40 cellular contexts compared by ENCODE assay signal in genomic region chrX:54449929-54450328, GRCh38.
"Had no signal": no experiment of that assay in that cellular context is flagged by ENCODE, and none has a peak within 500 bp of the region (broad histone marks: within the 10 kb centered on the region; RNA-seq: fewer than 3 reads in every experiment).

No MANE protein-coding gene starts in this region.

- H3K9me3 ChIP-seq: adrenal gland, ascending aorta, body of pancreas, breast epithelium had no signal

- H3K4me1 ChIP-seq: adrenal gland, ascending aorta, body of pancreas, breast epithelium had no signal

- DNase-seq: activated effector memory CD4-positive, alpha-beta T cell treated with anti-CD3 and anti-CD28 coated beads, Interleukin-2, amount 50 U/mL, for 16 hours; activated effector memory CD4-positive, alpha-beta T cell treated with Interleukin-2 at 50 U/mL for 16 hours; activated gamma-delta T cell; activated gamma-delta T cell treated with Interleukin-2 at 50 U/mL for 16 hours; activated naive CD4-positive, alpha-beta T cell; activated naive CD4-positive, alpha-beta T cell treated with anti-CD3 and anti-CD28 coated beads for 36 hours; activated naive CD4-positive, alpha-beta T cell treated with anti-CD3 and anti-CD28 coated beads, Interleukin-2, amount 10 ng/mL, durations not matched to agents 7 days and 5 days; activated naive CD4-positive, alpha-beta T cell treated with anti-CD3 and anti-CD28 coated beads, Interleukin-2, amount 50 U/mL, for 16 hours; activated naive CD4-positive, alpha-beta T cell treated with Interleukin-2 at 50 U/mL for 16 hours; activated naive CD8-positive, alpha-beta T cell treated with anti-CD3 and anti-CD28 coated beads for 36 hours; activated naive CD8-positive, alpha-beta T cell treated with anti-CD3 and anti-CD28 coated beads, Interleukin-2, amount 10 ng/mL, durations not matched to agents 7 days and 5 days; activated naive CD8-positive, alpha-beta T cell treated with anti-CD3 and anti-CD28 coated beads, Interleukin-2, amount 50 U/mL, for 24 hours; activated T-cell treated with anti-CD3 and anti-CD28 coated beads, Interleukin-2, amount 50 U/mL, for 1 hour; activated T-cell treated with anti-CD3 and anti-CD28 coated beads, Interleukin-2, amount 50 U/mL, for 24 hours; activated T-cell treated with anti-CD3 and anti-CD28 coated beads, Interleukin-2, amount 50 U/mL, for 4 hours; activated T-cell treated with anti-CD3 and anti-CD28 coated beads, Interleukin-2, amount 50 U/mL, for 48 hours; activated T-cell treated with anti-CD3 and anti-CD28 coated beads, Interleukin-2, amount 50 U/mL, for 72 hours; adrenal gland; amniotic stem cell; amygdala; anterior cingulate cortex; aorta; body of pancreas; brain microvascular endothelial cell; caudate nucleus; central memory CD4-positive, alpha-beta T cell; cerebellar nuclear complex had no signal

- H3K36me3 ChIP-seq: adrenal gland, brain microvascular endothelial cell, breast epithelium had no signal

- H3K4me3 ChIP-seq: adrenal gland, ascending aorta, body of pancreas, breast epithelium, cardiac muscle cell had no signal

- H3K27me3 ChIP-seq: adrenal gland, ascending aorta, body of pancreas, brain microvascular endothelial cell, cardiac muscle cell had no signal

- H3K36me3 Mint-ChIP-seq: activated naive CD4-positive, alpha-beta T cell treated with anti-CD3 and anti-CD28 coated beads, Interleukin-2, amount 50 U/mL, for 72 hours; activated naive CD8-positive, alpha-beta T cell; activated naive CD8-positive, alpha-beta T cell treated with anti-CD3 and anti-CD28 coated beads, Interleukin-2, amount 10 ng/mL, durations not matched to agents 7 days and 5 days had no signal

- H3K27ac Mint-ChIP-seq: activated naive CD4-positive, alpha-beta T cell treated with anti-CD3 and anti-CD28 coated beads for 36 hours; activated naive CD4-positive, alpha-beta T cell treated with anti-CD3 and anti-CD28 coated beads, Interleukin-2, amount 10 ng/mL, durations not matched to agents 7 days and 5 days; activated naive CD4-positive, alpha-beta T cell treated with anti-CD3 and anti-CD28 coated beads, Interleukin-2, amount 50 U/mL, for 24 hours; activated naive CD4-positive, alpha-beta T cell treated with anti-CD3 and anti-CD28 coated beads, Interleukin-2, amount 50 U/mL, for 72 hours; activated naive CD8-positive, alpha-beta T cell; activated naive CD8-positive, alpha-beta T cell treated with anti-CD3 and anti-CD28 coated beads for 36 hours; activated naive CD8-positive, alpha-beta T cell treated with anti-CD3 and anti-CD28 coated beads, Interleukin-2, amount 10 ng/mL, durations not matched to agents 7 days and 5 days; activated naive CD8-positive, alpha-beta T cell treated with anti-CD3 and anti-CD28 coated beads, Interleukin-2, amount 50 U/mL, for 24 hours; activated T-cell treated with anti-CD3 and anti-CD28 coated beads, Interleukin-2, amount 50 U/mL, for 24 hours; activated T-cell treated with anti-CD3 and anti-CD28 coated beads, Interleukin-2, amount 50 U/mL, for 72 hours; activated T-helper 1 cell treated with anti-CD3 and anti-CD28 coated beads, Interleukin-12 subunit alpha, Interleukin-12 subunit beta, Interleukin-2, Interleukin-4 antibody, amounts not matched to agents 30 ng/mL and 10 ng/mL and 1 ng/mL, durations not matched to agents 14 hours and 24 hours and 36 hours; activated T-helper 17 cell treated with anti-CD3 and anti-CD28 coated beads, Interleukin-2, amount 50 U/mL, for 72 hours; activated T-helper 2 cell treated with anti-CD3 and anti-CD28 coated beads, Interferon-gamma antibody, Interleukin-2, Interleukin-4, amounts not matched to agents 10 μg/mL and 5 μg/mL and 100 μg/mL, durations not matched to agents 14 hours and 24 hours and 36 hours; brain had no signal

- H3K9me3 Mint-ChIP-seq: activated naive CD4-positive, alpha-beta T cell treated with anti-CD3 and anti-CD28 coated beads for 36 hours; activated naive CD4-positive, alpha-beta T cell treated with anti-CD3 and anti-CD28 coated beads, Interleukin-2, amount 10 ng/mL, durations not matched to agents 7 days and 5 days; activated naive CD4-positive, alpha-beta T cell treated with anti-CD3 and anti-CD28 coated beads, Interleukin-2, amount 50 U/mL, for 24 hours; activated naive CD4-positive, alpha-beta T cell treated with anti-CD3 and anti-CD28 coated beads, Interleukin-2, amount 50 U/mL, for 72 hours; activated naive CD8-positive, alpha-beta T cell treated with anti-CD3 and anti-CD28 coated beads for 36 hours; activated naive CD8-positive, alpha-beta T cell treated with anti-CD3 and anti-CD28 coated beads, Interleukin-2, amount 10 ng/mL, durations not matched to agents 7 days and 5 days; activated naive CD8-positive, alpha-beta T cell treated with anti-CD3 and anti-CD28 coated beads, Interleukin-2, amount 50 U/mL, for 24 hours; activated T-cell treated with anti-CD3 and anti-CD28 coated beads, Interleukin-2, amount 50 U/mL, for 24 hours; activated T-cell treated with anti-CD3 and anti-CD28 coated beads, Interleukin-2, amount 50 U/mL, for 4 hours; activated T-cell treated with anti-CD3 and anti-CD28 coated beads, Interleukin-2, amount 50 U/mL, for 72 hours; activated T-helper 1 cell treated with anti-CD3 and anti-CD28 coated beads, Interleukin-12 subunit alpha, Interleukin-12 subunit beta, Interleukin-2, Interleukin-4 antibody, amounts not matched to agents 30 ng/mL and 10 ng/mL and 1 ng/mL, durations not matched to agents 14 hours and 24 hours and 36 hours; activated T-helper 17 cell treated with anti-CD3 and anti-CD28 coated beads, Interleukin-2, amount 50 U/mL, for 72 hours; activated T-helper 2 cell treated with anti-CD3 and anti-CD28 coated beads, Interferon-gamma antibody, Interleukin-2, Interleukin-4, amounts not matched to agents 10 μg/mL and 5 μg/mL and 100 μg/mL, durations not matched to agents 14 hours and 24 hours and 36 hours; central memory CD8-positive, alpha-beta T cell had no signal

- FAIRE-seq: astrocyte, bronchial epithelial cell had no signal

- H3K4me3 Mint-ChIP-seq: activated naive CD4-positive, alpha-beta T cell treated with anti-CD3 and anti-CD28 coated beads for 36 hours; activated naive CD4-positive, alpha-beta T cell treated with anti-CD3 and anti-CD28 coated beads, Interleukin-2, amount 10 ng/mL, durations not matched to agents 7 days and 5 days; activated naive CD4-positive, alpha-beta T cell treated with anti-CD3 and anti-CD28 coated beads, Interleukin-2, amount 50 U/mL, for 24 hours; activated naive CD8-positive, alpha-beta T cell; activated naive CD8-positive, alpha-beta T cell treated with anti-CD3 and anti-CD28 coated beads for 36 hours; activated naive CD8-positive, alpha-beta T cell treated with anti-CD3 and anti-CD28 coated beads, Interleukin-2, amount 10 ng/mL, durations not matched to agents 7 days and 5 days; activated naive CD8-positive, alpha-beta T cell treated with anti-CD3 and anti-CD28 coated beads, Interleukin-2, amount 50 U/mL, for 24 hours; activated T-cell treated with anti-CD3 and anti-CD28 coated beads, Interleukin-2, amount 50 U/mL, for 24 hours; activated T-cell treated with anti-CD3 and anti-CD28 coated beads, Interleukin-2, amount 50 U/mL, for 4 hours; activated T-cell treated with anti-CD3 and anti-CD28 coated beads, Interleukin-2, amount 50 U/mL, for 72 hours; activated T-helper 1 cell treated with anti-CD3 and anti-CD28 coated beads, Interleukin-12 subunit alpha, Interleukin-12 subunit beta, Interleukin-2, Interleukin-4 antibody, amounts not matched to agents 30 ng/mL and 10 ng/mL and 1 ng/mL, durations not matched to agents 14 hours and 24 hours and 36 hours; activated T-helper 17 cell treated with anti-CD3 and anti-CD28 coated beads, Interleukin-2, amount 50 U/mL, for 72 hours; brain; central memory CD8-positive, alpha-beta T cell had no signal

- ATAC-seq: activated naive CD4-positive, alpha-beta T cell treated with anti-CD3 and anti-CD28 coated beads, Interleukin-2, amount 50 U/mL, for 72 hours; activated naive CD8-positive, alpha-beta T cell treated with anti-CD3 and anti-CD28 coated beads, Interleukin-2, amount 50 U/mL, for 24 hours; activated T-cell treated with anti-CD3 and anti-CD28 coated beads, Interleukin-2, amount 50 U/mL, for 4 hours; activated T-cell treated with anti-CD3 and anti-CD28 coated beads, Interleukin-2, amount 50 U/mL, for 72 hours; activated T-helper 17 cell treated with anti-CD3 and anti-CD28 coated beads, Interleukin-2, amount 50 U/mL, for 72 hours; body of pancreas had no signal

- H3K4me1 Mint-ChIP-seq: activated naive CD4-positive, alpha-beta T cell treated with anti-CD3 and anti-CD28 coated beads, Interleukin-2, amount 10 ng/mL, durations not matched to agents 7 days and 5 days; activated naive CD4-positive, alpha-beta T cell treated with anti-CD3 and anti-CD28 coated beads, Interleukin-2, amount 50 U/mL, for 24 hours; activated naive CD8-positive, alpha-beta T cell treated with anti-CD3 and anti-CD28 coated beads for 36 hours; activated naive CD8-positive, alpha-beta T cell treated with anti-CD3 and anti-CD28 coated beads, Interleukin-2, amount 10 ng/mL, durations not matched to agents 7 days and 5 days; activated naive CD8-positive, alpha-beta T cell treated with anti-CD3 and anti-CD28 coated beads, Interleukin-2, amount 50 U/mL, for 24 hours; activated T-helper 17 cell treated with anti-CD3 and anti-CD28 coated beads, Interleukin-2, amount 50 U/mL, for 72 hours; brain had no signal

- H3K27ac ChIP-seq: adrenal gland, ascending aorta, body of pancreas, brain microvascular endothelial cell, breast epithelium, cardiac muscle cell had no signal
